Comparison of ENCODE assay signal across 1 cellular context in the genomic region with DNA sequence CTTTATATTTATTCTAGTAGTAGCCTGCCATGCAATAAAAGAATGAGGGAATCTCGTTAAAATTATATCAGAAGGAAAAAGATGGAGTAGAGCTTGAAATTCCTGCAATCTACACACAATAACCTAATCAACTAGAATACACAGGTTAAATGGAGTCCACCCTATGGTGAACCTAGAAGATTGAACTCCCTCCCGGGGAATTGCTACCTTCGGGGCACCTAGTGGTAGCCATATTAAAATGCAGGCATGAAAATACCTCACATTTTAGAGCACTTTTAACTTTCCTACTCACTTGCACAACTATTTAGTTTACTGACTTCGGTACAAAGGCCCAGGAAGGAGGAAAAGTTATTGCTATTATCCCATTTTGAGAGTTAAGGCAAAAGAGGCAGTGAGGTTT.
TF ChIP-seq lines count a peak whose summit lies in the region.

No MANE protein-coding gene starts in this region.

TF ChIP-seq in HepG2, 621 proteins besides CTCF, POLR2A, EP300 and RAD21 (continued from another document):
- TF ChIP-seq, protein P1, sequence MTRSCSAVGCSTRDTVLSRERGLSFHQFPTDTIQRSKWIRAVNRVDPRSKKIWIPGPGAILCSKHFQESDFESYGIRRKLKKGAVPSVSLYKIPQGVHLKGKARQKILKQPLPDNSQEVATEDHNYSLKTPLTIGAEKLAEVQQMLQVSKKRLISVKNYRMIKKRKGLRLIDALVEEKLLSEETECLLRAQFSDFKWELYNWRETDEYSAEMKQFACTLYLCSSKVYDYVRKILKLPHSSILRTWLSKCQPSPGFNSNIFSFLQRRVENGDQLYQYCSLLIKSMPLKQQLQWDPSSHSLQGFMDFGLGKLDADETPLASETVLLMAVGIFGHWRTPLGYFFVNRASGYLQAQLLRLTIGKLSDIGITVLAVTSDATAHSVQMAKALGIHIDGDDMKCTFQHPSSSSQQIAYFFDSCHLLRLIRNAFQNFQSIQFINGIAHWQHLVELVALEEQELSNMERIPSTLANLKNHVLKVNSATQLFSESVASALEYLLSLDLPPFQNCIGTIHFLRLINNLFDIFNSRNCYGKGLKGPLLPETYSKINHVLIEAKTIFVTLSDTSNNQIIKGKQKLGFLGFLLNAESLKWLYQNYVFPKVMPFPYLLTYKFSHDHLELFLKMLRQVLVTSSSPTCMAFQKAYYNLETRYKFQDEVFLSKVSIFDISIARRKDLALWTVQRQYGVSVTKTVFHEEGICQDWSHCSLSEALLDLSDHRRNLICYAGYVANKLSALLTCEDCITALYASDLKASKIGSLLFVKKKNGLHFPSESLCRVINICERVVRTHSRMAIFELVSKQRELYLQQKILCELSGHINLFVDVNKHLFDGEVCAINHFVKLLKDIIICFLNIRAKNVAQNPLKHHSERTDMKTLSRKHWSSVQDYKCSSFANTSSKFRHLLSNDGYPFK (CRISPR knock-in tag; IDR thresholded peaks at IDR 0.05; ENCODE audit: borderline replicate concordance) = no peak
- no peak for TF ChIP-seq ZNF598 (CRISPR knock-in tag; IDR thresholded peaks at IDR 0.05; ENCODE audit: borderline replicate concordance)
- TF ChIP-seq, protein P2, sequence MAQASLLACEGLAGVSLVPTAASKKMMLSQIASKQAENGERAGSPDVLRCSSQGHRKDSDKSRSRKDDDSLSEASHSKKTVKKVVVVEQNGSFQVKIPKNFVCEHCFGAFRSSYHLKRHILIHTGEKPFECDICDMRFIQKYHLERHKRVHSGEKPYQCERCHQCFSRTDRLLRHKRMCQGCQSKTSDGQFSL (CRISPR knock-in tag; IDR thresholded peaks at IDR 0.05) = no peak
- no peak for TF ChIP-seq CCAR2 (optimal IDR thresholded peaks at IDR 0.05; ENCODE audit: low read depth, low read length)
- no peak for TF ChIP-seq GATA4 (IDR thresholded peaks at IDR 0.05; ENCODE audit: borderline replicate concordance, low read depth)
- no peak for TF ChIP-seq ZFX (CRISPR knock-in tag; IDR thresholded peaks at IDR 0.05; ENCODE audit: low read depth)
- TF ChIP-seq, protein P3, sequence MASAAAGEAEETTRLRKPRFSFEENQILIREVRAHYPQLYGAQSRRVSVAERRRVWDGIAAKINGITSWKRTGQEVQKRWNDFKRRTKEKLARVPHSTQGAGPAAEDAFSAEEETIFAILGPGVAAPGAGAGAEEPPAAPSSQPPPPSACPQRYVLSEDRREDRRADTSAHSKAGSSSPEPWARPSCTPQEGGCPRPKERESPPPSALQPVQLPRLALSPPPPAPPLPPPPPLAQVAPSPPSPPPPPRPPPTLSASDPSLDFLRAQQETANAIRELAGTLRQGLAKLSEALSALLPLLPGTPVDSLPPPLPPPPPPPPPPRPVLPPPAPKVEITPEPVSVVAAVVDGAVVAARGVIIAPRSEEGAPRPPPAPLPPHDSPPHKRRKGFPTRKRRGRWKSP (CRISPR knock-in tag; IDR thresholded peaks at IDR 0.05) = no peak
- TF ChIP-seq, protein P4, sequence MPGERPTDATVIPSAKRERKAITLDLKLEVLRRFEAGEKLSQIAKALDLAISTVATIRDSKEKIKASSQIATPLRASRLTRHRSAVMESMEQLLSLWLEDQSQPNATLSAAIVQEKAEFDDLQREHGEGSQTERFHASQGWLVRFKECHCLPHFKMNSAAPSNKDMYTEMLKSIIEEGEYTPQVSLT (CRISPR knock-in tag; IDR thresholded peaks at IDR 0.05; ENCODE audit: borderline replicate concordance, low read depth) = no peak
- TF ChIP-seq SAFB2 (CRISPR knock-in tag; IDR thresholded peaks at IDR 0.05; ENCODE audit: borderline replicate concordance, low read depth) = no peak
- TF ChIP-seq, protein P5, sequence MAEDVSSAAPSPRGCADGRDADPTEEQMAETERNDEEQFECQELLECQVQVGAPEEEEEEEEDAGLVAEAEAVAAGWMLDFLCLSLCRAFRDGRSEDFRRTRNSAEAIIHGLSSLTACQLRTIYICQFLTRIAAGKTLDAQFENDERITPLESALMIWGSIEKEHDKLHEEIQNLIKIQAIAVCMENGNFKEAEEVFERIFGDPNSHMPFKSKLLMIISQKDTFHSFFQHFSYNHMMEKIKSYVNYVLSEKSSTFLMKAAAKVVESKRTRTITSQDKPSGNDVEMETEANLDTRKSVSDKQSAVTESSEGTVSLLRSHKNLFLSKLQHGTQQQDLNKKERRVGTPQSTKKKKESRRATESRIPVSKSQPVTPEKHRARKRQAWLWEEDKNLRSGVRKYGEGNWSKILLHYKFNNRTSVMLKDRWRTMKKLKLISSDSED (CRISPR knock-in tag; IDR thresholded peaks at IDR 0.05) = no peak
